Comparison of ENCODE assay signal across 15 cellular contexts in the genomic region with DNA sequence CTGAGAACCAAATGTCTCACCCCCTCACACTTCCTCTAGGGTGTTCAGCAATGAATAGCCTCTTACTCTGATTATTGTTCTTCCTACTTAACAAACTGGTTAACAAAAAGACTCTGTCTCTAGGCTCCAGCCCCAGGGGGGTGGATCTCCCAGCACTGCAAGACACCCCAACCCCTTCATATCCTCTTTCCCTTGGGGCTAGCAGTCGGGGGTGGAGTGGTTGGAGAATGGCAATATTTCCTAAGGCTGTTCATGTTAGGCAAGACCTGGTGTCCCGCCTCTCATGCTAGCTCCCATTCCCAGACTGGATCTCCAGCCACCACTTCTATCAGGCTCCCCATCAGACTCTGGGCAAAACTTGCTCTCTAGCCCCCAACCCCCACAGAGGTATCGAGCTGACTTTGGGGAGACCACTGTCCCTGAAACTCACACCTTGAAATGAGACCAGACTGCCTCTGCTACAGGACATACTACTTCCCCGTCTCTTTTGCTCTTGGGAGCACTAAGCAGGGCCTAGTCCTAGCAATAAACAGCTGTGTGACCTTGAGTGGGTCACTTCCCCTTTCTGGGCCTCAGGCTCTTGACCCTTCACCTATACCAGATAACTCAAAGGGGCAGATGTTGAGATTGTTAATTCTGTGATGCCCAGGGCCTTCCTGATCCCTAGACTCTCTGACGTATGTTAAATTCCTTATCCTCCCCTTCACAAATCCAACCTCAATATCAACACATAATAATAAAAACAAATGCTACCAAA. TPM values are rescaled to one million over a fixed set of nuclear protein-coding genes. Genes with fewer than 3 reads are reported as not detected.
DNase-seq lines count a peak whose midpoint lies in the region; ATAC-seq, FAIRE-seq and TF ChIP-seq lines count a peak whose summit lies in the region.
"Had no signal": no experiment of that assay in that cellular context is flagged by ENCODE, and none has a peak within 500 bp of the region (broad histone marks: within the 10 kb centered on the region; RNA-seq: fewer than 3 reads in every experiment).

No MANE protein-coding gene starts in this region.

- in situ Hi-C loops in mammary epithelial cell (cut with MboI; ENCODE audit: low sequenced_read_pairs in 2 of 2) (no loop called here), K562 (cut with MboI) (no loop called here)

- DNase-seq in mammary epithelial cell (peak; percentile 14), breast epithelium (ENCODE audit: low spot score in 2 of 2) (no peak), NB4 (ENCODE audit: low read depth) (peak; percentile 60), K562 (ENCODE audit: extremely low read depth in 1 of 4, low spot score in 3 of 4) (no peak), Calu3 (no peak)
- DNase-seq in stimulated activated naive B cell treated with anti-CD40 and anti-IgM and Interleukin-4, amounts not matched to agents 10 μg/mL and 1 μg/mL and 100 μg/mL, for 72 hours: peak; percentile 17
- DNase-seq in stimulated activated CD4-positive, alpha-beta T cell treated with anti-CD3 and anti-CD28 coated beads, Interleukin-1b, Interleukin-23, amount 100 ng/mL, for 48 hours: no peak
- DNase-seq: activated CD4-positive, CD25-positive, alpha-beta regulatory T cell; anterior cingulate cortex; colonic mucosa; DMS79; NCI-H1092; stimulated activated CD4-positive, alpha-beta T cell treated with anti-CD3 and anti-CD28 coated beads, Interleukin-4, amount 100 ng/mL, for 4 hours had no signal

- H3K9me3 ChIP-seq in mammary epithelial cell (replicated peaks; ENCODE audit: insufficient read depth, low read length): no peaks in the 10 kb centered on the region
- no peaks in the 10 kb centered on the region for H3K9me3 ChIP-seq in breast epithelium
- no peaks in the 10 kb centered on the region; the same call in 1 of the 2 replicates for H3K9me3 ChIP-seq in K562 (replicated peaks; ENCODE audit: control insufficient read depth, insufficient read depth, low read depth, low read length)
- H3K9me3 ChIP-seq: colonic mucosa had no signal

- TF ChIP-seq POLR2A in breast epithelium (IDR thresholded peaks at IDR 0.05) (no peak), NB4 (IDR thresholded peaks at IDR 0.05; ENCODE audit: extremely low read depth, insufficient read length) (no peak), K562 (conservative IDR thresholded peaks at IDR 0.05) (no peak)

- H4K20me1 ChIP-seq in mammary epithelial cell (ENCODE audit: insufficient read depth, low read length): no peaks in the 10 kb centered on the region
- no peaks in the 10 kb centered on the region for H4K20me1 ChIP-seq in K562 (replicated peaks; ENCODE audit: control insufficient read depth, insufficient read depth, low read length)

- CTCF ChIA-PET in mammary epithelial cell (lab: Charles Lee; ENCODE audit: low non-redundant PET): no interaction called here
- CTCF ChIA-PET in K562 (lab: Yijun Ruan, JAX; ENCODE audit: low intra/inter-chr PET ratio): no interaction called here
- CTCF ChIA-PET in Calu3 (lab: Charles Lee): no interaction called here

- H3K9me3 Mint-ChIP-seq in stimulated activated naive B cell treated with anti-CD40 and anti-IgM and Interleukin-4, amounts not matched to agents 10 μg/mL and 1 μg/mL and 100 μg/mL, for 72 hours: no peaks in the 10 kb centered on the region
- H3K9me3 Mint-ChIP-seq in Calu3 (ENCODE audit: low read depth, unreplicated experiment): no peaks in the 10 kb centered on the region
- H3K9me3 Mint-ChIP-seq: GM23338 had no signal

- H3K4me2 ChIP-seq in mammary epithelial cell (ENCODE audit: insufficient read depth, low read depth, low read length) (no peak overlapping the region), K562 (ENCODE audit: insufficient read depth, low read length) (no peak overlapping the region)
- H3K4me2 ChIP-seq: GM23338 had no signal

- FAIRE-seq in K562 (lab: Jason Lieb, UNC): peak; percentile 59

- BruUV-seq in mammary epithelial cell (replicated peaks; lab: Mats Ljungman, UMichigan): no TSS peak
- BruUV-seq in K562 (replicated peaks; lab: Mats Ljungman, UMichigan): no TSS peak
- BruUV-seq in Calu3 (replicated peaks; lab: Mats Ljungman, UMichigan): no TSS peak

- H3K27ac Mint-ChIP-seq in stimulated activated naive B cell treated with anti-CD40 and anti-IgM and Interleukin-4, amounts not matched to agents 10 μg/mL and 1 μg/mL and 100 μg/mL, for 72 hours: peak overlapping the region; percentile 9
- no peak overlapping the region for H3K27ac Mint-ChIP-seq in Calu3 (ENCODE audit: unreplicated experiment)
- H3K27ac Mint-ChIP-seq: GM23338 had no signal

- H3K9me1 ChIP-seq in K562 (ENCODE audit: control insufficient read depth, insufficient read depth, low read length): no peaks in the 10 kb centered on the region

- ATAC-seq in K562 (no peak), HG02852 (IDR thresholded peaks at IDR 0.05; ENCODE audit: unreplicated experiment) (no peak)
- ATAC-seq in stimulated activated naive B cell treated with anti-CD40 and anti-IgM and Interleukin-4, amounts not matched to agents 10 μg/mL and 1 μg/mL and 100 μg/mL, for 72 hours (replicated peaks): no peak
- ATAC-seq: GM23338 had no signal

- peaks cover 21% of the 10 kb centered on the region for H3K4me1 ChIP-seq in mammary epithelial cell (ENCODE audit: insufficient read depth, low read length)
- no peaks in the 10 kb centered on the region for H3K4me1 ChIP-seq in breast epithelium
- H3K4me1 ChIP-seq in K562 (replicated peaks in 1 of 2; ENCODE audit: control insufficient read depth in 2 of 2, insufficient read depth in 2 of 2, low read length in 2 of 2): peaks cover 11 to 46% of the 10 kb centered on the region in 2 experiments; a peak in 4 of 5 replicates
- H3K4me1 ChIP-seq: colonic mucosa had no signal

- H3K4me3 Mint-ChIP-seq in stimulated activated naive B cell treated with anti-CD40 and anti-IgM and Interleukin-4, amounts not matched to agents 10 μg/mL and 1 μg/mL and 100 μg/mL, for 72 hours: no peak overlapping the region
- no peak overlapping the region for H3K4me3 Mint-ChIP-seq in Calu3 (ENCODE audit: low read depth, unreplicated experiment)
- H3K4me3 Mint-ChIP-seq: GM23338 had no signal

- dilution Hi-C loops in mammary epithelial cell (cut with HindIII; ENCODE audit: low sequenced_read_pairs): no loop called here

- H3K27me3 ChIP-seq in mammary epithelial cell (ENCODE audit: insufficient read depth, low read length) (no peaks in the 10 kb centered on the region), breast epithelium (no peaks in the 10 kb centered on the region), K562 (ENCODE audit: control insufficient read depth in 2 of 2, insufficient read depth in 2 of 2, low read length in 2 of 2) (no peaks in the 10 kb centered on the region)
- H3K27me3 ChIP-seq: colonic mucosa had no signal

- TF ChIP-seq RAD21 in K562 (CRISPR knock-in tag; conservative IDR thresholded peaks at IDR 0.05 in 1 of 2, IDR thresholded peaks at IDR 0.05 in 1 of 2): no peak

- no peak for TF ChIP-seq EP300 in K562 (IDR thresholded peaks at IDR 0.05; ENCODE audit: low read length)

- WGBS in mammary epithelial cell (ENCODE audit: low coverage, missing lambda C conversion rate): 73% methylated on average over 4 of the region's 5 CpGs
- 54% methylated on average over 5 of the region's 5 CpGs for WGBS in K562 (ENCODE audit: insufficient coverage, low coverage, missing lambda C conversion rate)

- no peak overlapping the region for H3K27ac ChIP-seq in mammary epithelial cell (ENCODE audit: insufficient read depth, low read depth, low read length)
- no peak overlapping the region for H3K27ac ChIP-seq in breast epithelium
- no peak overlapping the region for H3K27ac ChIP-seq in K562 (ENCODE audit: extremely low read depth, low read depth, low read length)
- H3K27ac ChIP-seq: colonic mucosa had no signal

- peaks cover 8% of the 10 kb centered on the region for H3K79me2 ChIP-seq in mammary epithelial cell (ENCODE audit: insufficient read depth, low read length)
- H3K79me2 ChIP-seq in K562 (ENCODE audit: control insufficient read depth, insufficient read depth, low read length): no peaks in the 10 kb centered on the region

- intact Hi-C loops in mammary epithelial cell (cut with micrococcal nuclease) (no loop called here), breast epithelium (cut with DNase I; ENCODE audit: low total_unique reads) (loop anchor here (5.0 kb wide), 1 partner anchor 164 kb away; no protein-coding TSS in a partner anchor), K562 (cut with micrococcal nuclease) (no loop called here), Calu3 (cut with micrococcal nuclease; ENCODE audit: unreplicated experiment) (no loop called here)

- no peaks in the 10 kb centered on the region for H3K27me3 Mint-ChIP-seq in stimulated activated naive B cell treated with anti-CD40 and anti-IgM and Interleukin-4, amounts not matched to agents 10 μg/mL and 1 μg/mL and 100 μg/mL, for 72 hours
- no peaks in the 10 kb centered on the region for H3K27me3 Mint-ChIP-seq in Calu3 (ENCODE audit: unreplicated experiment)

- POLR2A ChIA-PET in K562 (lab: Yijun Ruan, JAX): interaction anchor here (1.4 to 2.0 kb wide), 2 partner anchors 16 to 20 kb away, joined by 4 to 5 read pairs; no protein-coding TSS in a partner anchor

- TF ChIP-seq CTCF in mammary epithelial cell (conservative IDR thresholded peaks at IDR 0.05 in 1 of 2, IDR thresholded peaks at IDR 0.05 in 1 of 2; ENCODE audit: extremely low read depth in 1 of 2, insufficient read depth in 1 of 2, low read depth in 1 of 2, low read length in 2 of 2) (no peak), breast epithelium (IDR thresholded peaks at IDR 0.05) (no peak), NB4 (IDR thresholded peaks at IDR 0.05; ENCODE audit: low read depth, low read length) (no peak), K562 (IDR thresholded peaks at IDR 0.05 in 2 of 3, conservative IDR thresholded peaks at IDR 0.05 in 1 of 3; ENCODE audit: insufficient read depth in 2 of 3, low read depth in 1 of 3, low read length in 3 of 3) (no peak), Calu3 (IDR thresholded peaks at IDR 0.05; ENCODE audit: unreplicated experiment) (no peak)

- H2AFZ ChIP-seq in mammary epithelial cell (ENCODE audit: low read depth, low read length) (no peak overlapping the region), K562 (ENCODE audit: low read depth, low read length) (no peak overlapping the region)
- H2AFZ ChIP-seq: GM23338 had no signal

- peaks cover 34 to 58% of the 10 kb centered on the region in 2 donors for H3K4me1 Mint-ChIP-seq in stimulated activated naive B cell treated with anti-CD40 and anti-IgM and Interleukin-4, amounts not matched to agents 10 μg/mL and 1 μg/mL and 100 μg/mL, for 72 hours
- peaks cover 21% of the 10 kb centered on the region for H3K4me1 Mint-ChIP-seq in Calu3 (ENCODE audit: low read depth, unreplicated experiment)

- H3K36me3 Mint-ChIP-seq in stimulated activated naive B cell treated with anti-CD40 and anti-IgM and Interleukin-4, amounts not matched to agents 10 μg/mL and 1 μg/mL and 100 μg/mL, for 72 hours: peaks cover 4 to 21% of the 10 kb centered on the region in 2 donors
- H3K36me3 Mint-ChIP-seq in Calu3 (ENCODE audit: insufficient read depth, unreplicated experiment): peaks cover 34% of the 10 kb centered on the region

- H3K9ac ChIP-seq in mammary epithelial cell (ENCODE audit: insufficient read depth, low read length) (no peak overlapping the region), K562 (ENCODE audit: insufficient read depth in 1 of 2, low read depth in 2 of 2, low read length in 2 of 2) (peak overlapping the region in 1 of 2 experiments; percentile 31; a peak in 1 of 4 replicates)

- H3K4me3 ChIP-seq in mammary epithelial cell (replicated peaks in 1 of 3; ENCODE audit: insufficient read depth in 1 of 3, low read depth in 2 of 3, low read length in 3 of 3) (no peak overlapping the region), breast epithelium (no peak overlapping the region), NB4 (ENCODE audit: low read depth, low read length) (no peak overlapping the region), K562 (no peak overlapping the region)
- H3K4me3 ChIP-seq: colonic mucosa, GM23338 had no signal

- H3K36me3 ChIP-seq in mammary epithelial cell (ENCODE audit: insufficient read depth, low read length): no peaks in the 10 kb centered on the region
- H3K36me3 ChIP-seq in breast epithelium: no peaks in the 10 kb centered on the region
- H3K36me3 ChIP-seq in K562 (ENCODE audit: control insufficient read depth, insufficient read depth, low read length): 0 out of 3 replicates have a peak, but pooled peaks cover 2% of the 10 kb centered on the region
- H3K36me3 ChIP-seq: colonic mucosa had no signal

RNA-seq across cellular contexts. Expression of gene SLC25A35, which starts 2.4 kb away (rescaled TPM):
- total RNA-seq in mammary epithelial cell (1 to 10 TPM in 1 of 2 donors, under 1 TPM in 1; 0.83 to 5.2 TPM), breast epithelium (1 to 10 TPM in 2 of 3 donors, under 1 TPM in 1; 0.96 to 4.7 (median 3.3) TPM), K562 (2014; rRNA removed) (0.95 and 2.8 TPM in 2 replicates), K562 (2014; rRNA removed; fragmentation: Illumina TruSeq; extraction: Trizol) (1.0 and 1.1 TPM in 2 replicates), K562 (2015; rRNA removed; fragmentation: Illumina TruSeq; extraction: Trizol) (1.4 and 1.8 TPM in 2 replicates), K562 (2021) (5.2 and 5.3 TPM in 2 replicates), Calu3 (2022) (7.2 and 7.9 TPM in 2 replicates)
- polyA plus RNA-seq in mammary epithelial cell (2.0 TPM), K562 (2011; rRNA removed) (2.0 and 3.3 TPM in 2 replicates), K562 (2014; fragmentation: Illumina TruSeq; extraction: Trizol) (4.4 and 5.1 TPM in 2 replicates), K562 (2014; fragmentation: Nextera tagmentation; extraction: Ambion mirVana) (1 to 10 TPM in 1 of 2 experiments, under 1 TPM in 1; 0.93 to 1.6 TPM), K562 (2014; rRNA removed) (4.4 and 6.2 TPM in 2 replicates)
- polyA minus RNA-seq in mammary epithelial cell: not detected
- total RNA-seq in K562 (2011; cell fraction: chromatin; rRNA removed; ENCODE audit: low replicate concordance): 18.4 and 34.5 TPM in 2 replicates
- 12.9 and 13.0 TPM in 2 replicates for total RNA-seq in K562 (2011; cell fraction: nucleolus; rRNA removed)
- total RNA-seq in K562 (2011; cell fraction: nucleoplasm; rRNA removed): 19.7 and 31.4 TPM in 2 replicates
- 1.8 and 2.2 TPM in 2 replicates for polyA plus RNA-seq in K562 (2011; cell fraction: cytosol; rRNA removed)
- 26.8 and 38.9 TPM in 2 replicates for polyA plus RNA-seq in K562 (2011; cell fraction: nucleus; rRNA removed)
- 6.8 and 12.3 TPM in 2 replicates for polyA plus RNA-seq in K562 (2012)
- polyA minus RNA-seq in K562 (2011; rRNA and poly(A)+ RNA removed): 1.0 and 1.4 TPM in 2 replicates
- polyA minus RNA-seq in K562 (2011; cell fraction: cytosol; rRNA and poly(A)+ RNA removed): 1.4 and 1.5 TPM in 2 replicates
- 2.9 and 3.9 TPM in 2 replicates for polyA minus RNA-seq in K562 (2011; cell fraction: nucleus; rRNA and poly(A)+ RNA removed)

RNA-seq across cellular contexts. Expression of gene RANGRF, which starts 4.3 kb away (rescaled TPM):
- total RNA-seq in mammary epithelial cell (10 to 100 TPM; 11.3 to 25.4 TPM), breast epithelium (10 to 100 TPM; 22.1 to 25.2 (median 23.1) TPM), K562 (2014; rRNA removed) (15.4 and 18.4 TPM in 2 replicates), K562 (2014; rRNA removed; fragmentation: Illumina TruSeq; extraction: Trizol) (7.2 and 7.6 TPM in 2 replicates), K562 (2015; rRNA removed; fragmentation: Illumina TruSeq; extraction: Trizol) (10.1 and 11.6 TPM in 2 replicates), K562 (2021) (17.3 and 17.6 TPM in 2 replicates), Calu3 (2022) (11.1 and 15.6 TPM in 2 replicates)
- polyA plus RNA-seq in mammary epithelial cell (35.5 TPM), K562 (2011; rRNA removed) (14.7 and 17.0 TPM in 2 replicates), K562 (2014; fragmentation: Illumina TruSeq; extraction: Trizol) (23.3 TPM in 2 replicates), K562 (2014; fragmentation: Nextera tagmentation; extraction: Ambion mirVana) (10 to 100 TPM; 48.7 to 60.0 TPM), K562 (2014; rRNA removed) (16.0 and 20.6 TPM in 2 replicates)
- 14.8 TPM for polyA minus RNA-seq in mammary epithelial cell
- 5.1 and 15.0 TPM in 2 replicates for total RNA-seq in K562 (2011; cell fraction: chromatin; rRNA removed; ENCODE audit: low replicate concordance)
- 14.6 and 14.7 TPM in 2 replicates for total RNA-seq in K562 (2011; cell fraction: nucleolus; rRNA removed)
- 13.1 and 14.4 TPM in 2 replicates for total RNA-seq in K562 (2011; cell fraction: nucleoplasm; rRNA removed)
- polyA plus RNA-seq in K562 (2011; cell fraction: cytosol; rRNA removed): 20.0 and 29.0 TPM in 2 replicates
- polyA plus RNA-seq in K562 (2011; cell fraction: nucleus; rRNA removed): 34.9 and 41.5 TPM in 2 replicates
- polyA plus RNA-seq in K562 (2012): 24.2 and 24.4 TPM in 2 replicates
- polyA minus RNA-seq in K562 (2011; rRNA and poly(A)+ RNA removed): 5.0 and 7.7 TPM in 2 replicates
- 7.2 and 10.2 TPM in 2 replicates for polyA minus RNA-seq in K562 (2011; cell fraction: cytosol; rRNA and poly(A)+ RNA removed)
- polyA minus RNA-seq in K562 (2011; cell fraction: nucleus; rRNA and poly(A)+ RNA removed): 3.2 and 3.9 TPM in 2 replicates

RNA-seq across cellular contexts. Expression of gene ARHGEF15, which starts 17.2 kb away (rescaled TPM):
- not detected for total RNA-seq in mammary epithelial cell
- not detected for polyA plus RNA-seq in mammary epithelial cell
- not detected for polyA minus RNA-seq in mammary epithelial cell
- 10 to 100 TPM in 2 of 3 donors, 1 to 10 TPM in 1; 2.9 to 75.4 (median 11.5) TPM for total RNA-seq in breast epithelium
- not detected in 2 replicates for total RNA-seq in K562 (2011; cell fraction: chromatin; rRNA removed; ENCODE audit: low replicate concordance)
- not detected in 2 replicates for total RNA-seq in K562 (2011; cell fraction: nucleolus; rRNA removed)
- total RNA-seq in K562 (2011; cell fraction: nucleoplasm; rRNA removed): not detected in 2 replicates
- not detected in 2 replicates for total RNA-seq in K562 (2014; rRNA removed)
- total RNA-seq in K562 (2014; rRNA removed; fragmentation: Illumina TruSeq; extraction: Trizol): not detected in 2 replicates
- total RNA-seq in K562 (2015; rRNA removed; fragmentation: Illumina TruSeq; extraction: Trizol): not detected in 2 replicates
- not detected in 2 replicates for total RNA-seq in K562 (2021)
- polyA plus RNA-seq in K562 (2011; rRNA removed): not detected in 2 replicates
- 0.01 TPM in 1 of 2 replicates, not detected in the other for polyA plus RNA-seq in K562 (2011; cell fraction: cytosol; rRNA removed)
- not detected in 2 replicates for polyA plus RNA-seq in K562 (2011; cell fraction: nucleus; rRNA removed)
- polyA plus RNA-seq in K562 (2012): 0.03 TPM in 1 of 2 replicates, not detected in the other
- polyA plus RNA-seq in K562 (2014; fragmentation: Illumina TruSeq; extraction: Trizol): not detected in 2 replicates
- not detected for polyA plus RNA-seq in K562 (2014; fragmentation: Nextera tagmentation; extraction: Ambion mirVana)
- not detected in 2 replicates for polyA plus RNA-seq in K562 (2014; rRNA removed)
- not detected in 2 replicates for polyA minus RNA-seq in K562 (2011; rRNA and poly(A)+ RNA removed)
- polyA minus RNA-seq in K562 (2011; cell fraction: cytosol; rRNA and poly(A)+ RNA removed): not detected in 2 replicates
- polyA minus RNA-seq in K562 (2011; cell fraction: nucleus; rRNA and poly(A)+ RNA removed): not detected in 2 replicates
- not detected in 2 replicates for total RNA-seq in Calu3 (2022)

RNA-seq across cellular contexts. Expression of gene PFAS, which starts 43.7 kb away (rescaled TPM):
- total RNA-seq in mammary epithelial cell (10 to 100 TPM in 1 of 2 donors, 1 to 10 TPM in 1; 8.5 to 31.2 TPM), breast epithelium (10 to 100 TPM; 10.2 to 23.6 (median 18.7) TPM), K562 (2014; rRNA removed) (59.2 and 69.0 TPM in 2 replicates), K562 (2014; rRNA removed; fragmentation: Illumina TruSeq; extraction: Trizol) (36.2 and 43.9 TPM in 2 replicates), K562 (2015; rRNA removed; fragmentation: Illumina TruSeq; extraction: Trizol) (33.6 and 33.7 TPM in 2 replicates), K562 (2021) (128 and 131 TPM in 2 replicates), Calu3 (2022) (62.3 and 66.8 TPM in 2 replicates)
- polyA plus RNA-seq in mammary epithelial cell (12.3 TPM), K562 (2011; rRNA removed) (27.3 and 39.8 TPM in 2 replicates), K562 (2014; fragmentation: Illumina TruSeq; extraction: Trizol) (44.8 and 50.5 TPM in 2 replicates), K562 (2014; fragmentation: Nextera tagmentation; extraction: Ambion mirVana) (10 to 100 TPM; 11.6 to 18.2 TPM), K562 (2014; rRNA removed) (46.9 and 53.3 TPM in 2 replicates)
- polyA minus RNA-seq in mammary epithelial cell: 76.1 TPM
- total RNA-seq in K562 (2011; cell fraction: chromatin; rRNA removed; ENCODE audit: low replicate concordance): 107 and 253 TPM in 2 replicates
- 170 and 185 TPM in 2 replicates for total RNA-seq in K562 (2011; cell fraction: nucleolus; rRNA removed)
- 90.2 and 106 TPM in 2 replicates for total RNA-seq in K562 (2011; cell fraction: nucleoplasm; rRNA removed)
- 29.6 and 42.9 TPM in 2 replicates for polyA plus RNA-seq in K562 (2011; cell fraction: cytosol; rRNA removed)
- polyA plus RNA-seq in K562 (2011; cell fraction: nucleus; rRNA removed): 114 and 225 TPM in 2 replicates
- polyA plus RNA-seq in K562 (2012): 28.2 and 62.7 TPM in 2 replicates
- 54.9 and 63.9 TPM in 2 replicates for polyA minus RNA-seq in K562 (2011; rRNA and poly(A)+ RNA removed)
- 49.4 and 60.8 TPM in 2 replicates for polyA minus RNA-seq in K562 (2011; cell fraction: cytosol; rRNA and poly(A)+ RNA removed)
- 58.5 and 59.8 TPM in 2 replicates for polyA minus RNA-seq in K562 (2011; cell fraction: nucleus; rRNA and poly(A)+ RNA removed)

RNA-seq across cellular contexts. Expression of gene CTC1, which starts 45.0 kb away (rescaled TPM):
- total RNA-seq in mammary epithelial cell: 10 to 100 TPM in 1 of 2 donors, 1 to 10 TPM in 1; 6.8 to 24.6 TPM
- 11.0 TPM for polyA plus RNA-seq in mammary epithelial cell
- 42.8 TPM for polyA minus RNA-seq in mammary epithelial cell
- total RNA-seq in breast epithelium: 10 to 100 TPM; 12.8 to 35.7 (median 32.1) TPM
- total RNA-seq in K562 (2011; cell fraction: chromatin; rRNA removed; ENCODE audit: low replicate concordance): 144 and 309 TPM in 2 replicates
- total RNA-seq in K562 (2011; cell fraction: nucleolus; rRNA removed): 104 and 131 TPM in 2 replicates
- 112 and 125 TPM in 2 replicates for total RNA-seq in K562 (2011; cell fraction: nucleoplasm; rRNA removed)
- total RNA-seq in K562 (2014; rRNA removed): 5.7 and 9.6 TPM in 2 replicates
- total RNA-seq in K562 (2014; rRNA removed; fragmentation: Illumina TruSeq; extraction: Trizol): 6.7 and 9.3 TPM in 2 replicates
- 3.8 and 5.8 TPM in 2 replicates for total RNA-seq in K562 (2015; rRNA removed; fragmentation: Illumina TruSeq; extraction: Trizol)
- 29.7 and 32.8 TPM in 2 replicates for total RNA-seq in K562 (2021)
- 9.6 and 15.3 TPM in 2 replicates for polyA plus RNA-seq in K562 (2011; rRNA removed)
- polyA plus RNA-seq in K562 (2011; cell fraction: cytosol; rRNA removed): 7.0 and 7.8 TPM in 2 replicates
- 99.2 and 159 TPM in 2 replicates for polyA plus RNA-seq in K562 (2011; cell fraction: nucleus; rRNA removed)
- 10.8 and 16.7 TPM in 2 replicates for polyA plus RNA-seq in K562 (2012)
- 19.8 and 20.8 TPM in 2 replicates for polyA plus RNA-seq in K562 (2014; fragmentation: Illumina TruSeq; extraction: Trizol)
- 1 to 10 TPM; 3.1 to 5.1 TPM for polyA plus RNA-seq in K562 (2014; fragmentation: Nextera tagmentation; extraction: Ambion mirVana)
- polyA plus RNA-seq in K562 (2014; rRNA removed): 14.1 and 21.4 TPM in 2 replicates
- polyA minus RNA-seq in K562 (2011; rRNA and poly(A)+ RNA removed): 19.6 and 21.1 TPM in 2 replicates
- 4.9 and 6.5 TPM in 2 replicates for polyA minus RNA-seq in K562 (2011; cell fraction: cytosol; rRNA and poly(A)+ RNA removed)
- 52.2 and 68.6 TPM in 2 replicates for polyA minus RNA-seq in K562 (2011; cell fraction: nucleus; rRNA and poly(A)+ RNA removed)
- total RNA-seq in Calu3 (2022): 31.8 and 33.2 TPM in 2 replicates

Comparison
In these comparisons a context has a peak if more than half of its experiments do, and no peak if none do; other contexts are left out.
1. DNase-seq: peak in mammary epithelial cell (single experiment), NB4 (single experiment) and stimulated activated naive B cell treated with anti-CD40 and anti-IgM and Interleukin-4, amounts not matched to agents 10 μg/mL and 1 μg/mL and 100 μg/mL, for 72 hours (single experiment); none in breast epithelium (0 of 2), K562 (0 of 4), stimulated activated CD4-positive, alpha-beta T cell treated with anti-CD3 and anti-CD28 coated beads, Interleukin-1b, Interleukin-23, amount 100 ng/mL, for 48 hours (single experiment) and Calu3 (single experiment).